17 cellular contexts compared by ENCODE assay signal in the genomic region with DNA sequence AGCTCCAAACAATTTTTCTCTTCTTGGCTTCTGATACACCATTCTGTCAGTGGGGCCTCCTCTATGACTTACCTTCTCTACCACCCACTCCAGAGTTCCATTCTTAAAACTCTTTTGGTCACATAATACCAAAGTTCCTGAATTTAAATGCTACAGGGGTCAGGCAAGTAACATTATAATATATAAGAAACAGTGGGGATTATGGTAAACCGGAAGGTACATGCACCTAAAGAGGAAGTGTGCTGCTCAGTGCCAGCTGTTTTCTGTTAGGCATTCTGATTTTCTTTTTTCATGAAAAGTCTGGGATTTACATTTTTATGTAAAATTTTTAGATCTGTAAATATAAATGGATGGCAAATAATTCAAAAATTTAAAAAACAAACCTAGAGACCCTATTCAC. TPM values are rescaled to one million over a fixed set of nuclear protein-coding genes. Genes with fewer than 3 reads are reported as not detected.
DNase-seq lines count a peak whose midpoint lies in the region; ATAC-seq, FAIRE-seq and TF ChIP-seq lines count a peak whose summit lies in the region.
"Had no signal": no experiment of that assay in that cellular context is flagged by ENCODE, and none has a peak within 500 bp of the region (broad histone marks: within the 10 kb centered on the region; RNA-seq: fewer than 3 reads in every experiment).

No MANE protein-coding gene starts in this region.

- CTCF ChIA-PET in activated naive CD4-positive, alpha-beta T cell treated with anti-CD3 and anti-CD28 coated beads, Interleukin-2, amount 10 ng/mL, durations not matched to agents 7 days and 5 days (lab: Charles Lee) = no interaction called here
- CTCF ChIA-PET in GM12878 (lab: Yijun Ruan, JAX) = interaction anchor here (1.1 kb wide), 1 partner anchor 15 kb away, joined by 3 read pairs; no protein-coding TSS in a partner anchor

- TF ChIP-seq CTCF in GM12878 (IDR thresholded peaks at IDR 0.05 in 2 of 3, conservative IDR thresholded peaks at IDR 0.05 in 1 of 3; ENCODE audit: control insufficient read depth in 2 of 3, extremely low read depth in 1 of 3, insufficient read depth in 1 of 3, low read depth in 3 of 3, low read length in 3 of 3) = no peak

- H3K27ac ChIP-seq in GM12878 (ENCODE audit: control insufficient read depth, insufficient read depth) = no peak overlapping the region
- H3K27ac ChIP-seq: BLaER1 treated with 17β-estradiol and CSF1 and Interleukin-3, amounts not matched to agents 10 nM and 100 nM had no signal

- no peak overlapping the region for H2AFZ ChIP-seq in GM12878 (ENCODE audit: control insufficient read depth, low read depth, low read length)
- H2AFZ ChIP-seq: GM23338 had no signal

- no peak overlapping the region for H3K4me3 Mint-ChIP-seq in activated naive CD4-positive, alpha-beta T cell treated with anti-CD3 and anti-CD28 coated beads, Interleukin-2, amount 10 ng/mL, durations not matched to agents 7 days and 5 days
- H3K4me3 Mint-ChIP-seq: CD4-positive, CD25-positive, alpha-beta regulatory T cell; GM23338; H9 had no signal

- FAIRE-seq in GM12878 (lab: Jason Lieb, UNC) = no peak
- FAIRE-seq: GM12892, HepG2, HTR-8/SVneo had no signal

- WGBS in GM12878 (ENCODE audit: insufficient coverage, insufficient replicate concordance, low lambda C conversion rate, missing lambda C conversion rate) = 64% methylated on average over 1 of the region's 1 CpG

- no peaks in the 10 kb centered on the region for H3K79me2 ChIP-seq in GM12878 (ENCODE audit: control insufficient read depth, insufficient read depth, low read length)

- no peaks in the 10 kb centered on the region for H4K20me1 ChIP-seq in GM12878 (ENCODE audit: control insufficient read depth, insufficient read depth)

- H3K36me3 Mint-ChIP-seq in activated naive CD4-positive, alpha-beta T cell treated with anti-CD3 and anti-CD28 coated beads, Interleukin-2, amount 50 U/mL, for 72 hours = no peaks in the 10 kb centered on the region
- H3K36me3 Mint-ChIP-seq in activated naive CD4-positive, alpha-beta T cell treated with anti-CD3 and anti-CD28 coated beads, Interleukin-2, amount 10 ng/mL, durations not matched to agents 7 days and 5 days = peaks cover 3% of the 10 kb centered on the region

- H3K4me2 ChIP-seq in GM12878 (ENCODE audit: control insufficient read depth, insufficient read depth) = no peak overlapping the region
- H3K4me2 ChIP-seq: BLaER1 treated with 17β-estradiol and CSF1 and Interleukin-3, amounts not matched to agents 10 nM and 100 nM; GM23338 had no signal

- no peak for TF ChIP-seq RAD21 in GM12878 (IDR thresholded peaks at IDR 0.05; ENCODE audit: insufficient read depth, low read depth, low read length)

- H3K36me3 ChIP-seq in GM12878 (ENCODE audit: control insufficient read depth in 2 of 2, insufficient read depth in 2 of 2, low read length in 1 of 2) = peaks cover 0 to 3% of the 10 kb centered on the region in 2 experiments; a peak in 1 of 4 replicates

- H3K9ac ChIP-seq in GM12878 (ENCODE audit: control insufficient read depth, insufficient read depth, low read length) = no peak overlapping the region
- H3K9ac ChIP-seq: BLaER1 treated with 17β-estradiol and CSF1 and Interleukin-3, amounts not matched to agents 10 nM and 100 nM had no signal

- no TSS peak for BruUV-seq in GM12878 (replicated peaks; lab: Mats Ljungman, UMichigan)

- H3K27me3 Mint-ChIP-seq in activated naive CD4-positive, alpha-beta T cell treated with anti-CD3 and anti-CD28 coated beads, Interleukin-2, amount 10 ng/mL, durations not matched to agents 7 days and 5 days = no peaks in the 10 kb centered on the region
- H3K27me3 Mint-ChIP-seq: CD4-positive, CD25-positive, alpha-beta regulatory T cell had no signal

- peak overlapping the region; percentile 62 to 64 for H3K27ac Mint-ChIP-seq in activated naive CD4-positive, alpha-beta T cell treated with anti-CD3 and anti-CD28 coated beads, Interleukin-2, amount 50 U/mL, for 72 hours
- H3K27ac Mint-ChIP-seq in activated naive CD4-positive, alpha-beta T cell treated with anti-CD3 and anti-CD28 coated beads, Interleukin-2, amount 10 ng/mL, durations not matched to agents 7 days and 5 days = no peak overlapping the region
- H3K27ac Mint-ChIP-seq: CD4-positive, CD25-positive, alpha-beta regulatory T cell; GM23338 had no signal

- H3K9me3 ChIP-seq in GM12878 (replicated peaks; ENCODE audit: control insufficient read depth, insufficient read depth, low read length) = no peaks in the 10 kb centered on the region
- H3K9me3 ChIP-seq: BLaER1 treated with 17β-estradiol and CSF1 and Interleukin-3, amounts not matched to agents 10 nM and 100 nM had no signal

- no peak overlapping the region for H3K4me3 ChIP-seq in GM12878
- H3K4me3 ChIP-seq: BLaER1 treated with 17β-estradiol and CSF1 and Interleukin-3, amounts not matched to agents 10 nM and 100 nM; GM23338 had no signal

- no peak for TF ChIP-seq POLR2A in GM12878 (IDR thresholded peaks at IDR 0.05; ENCODE audit: low read depth, low read length)

- DNase-seq in activated naive CD4-positive, alpha-beta T cell treated with anti-CD3 and anti-CD28 coated beads, Interleukin-2, amount 50 U/mL, for 72 hours (ENCODE audit: low spot score in 2 of 2) = no peak
- DNase-seq in activated naive CD4-positive, alpha-beta T cell treated with anti-CD3 and anti-CD28 coated beads, Interleukin-2, amount 10 ng/mL, durations not matched to agents 7 days and 5 days = no peak
- DNase-seq in NAMALWA (ENCODE audit: low spot score) = peak; percentile 1
- no peak for DNase-seq in GM12878 (ENCODE audit: low read depth, low spot score)
- DNase-seq in putamen (ENCODE audit: low spot score) = no peak
- DNase-seq in OCI-M2 (lab: John Stamatoyannopoulos, UW; ENCODE audit: unreplicated experiment) = no peak
- DNase-seq: 8988T; ACHN; CD4-positive, CD25-positive, alpha-beta regulatory T cell; DMS 273 treated with DMSO at 0.1 percent for 48 hours; H9 had no signal

- TF ChIP-seq EP300 in GM12878 (IDR thresholded peaks at IDR 0.05; ENCODE audit: borderline replicate concordance in 1 of 2, control insufficient read depth in 1 of 2, low read depth in 2 of 2, low read length in 2 of 2) = no peak

- ATAC-seq in activated naive CD4-positive, alpha-beta T cell treated with anti-CD3 and anti-CD28 coated beads, Interleukin-2, amount 50 U/mL, for 72 hours = no peak
- no peak for ATAC-seq in GM12878
- no peak for ATAC-seq in HG02798 (IDR thresholded peaks at IDR 0.05; ENCODE audit: poor library complexity, unreplicated experiment)
- ATAC-seq: GM23338, HepG2 had no signal

- no peaks in the 10 kb centered on the region for H3K9me3 Mint-ChIP-seq in activated naive CD4-positive, alpha-beta T cell treated with anti-CD3 and anti-CD28 coated beads, Interleukin-2, amount 50 U/mL, for 72 hours
- H3K9me3 Mint-ChIP-seq in activated naive CD4-positive, alpha-beta T cell treated with anti-CD3 and anti-CD28 coated beads, Interleukin-2, amount 10 ng/mL, durations not matched to agents 7 days and 5 days = no peaks in the 10 kb centered on the region
- H3K9me3 Mint-ChIP-seq: CD4-positive, CD25-positive, alpha-beta regulatory T cell; GM23338; H9 had no signal

- intact Hi-C loops in GM12878 (cut with micrococcal nuclease; ENCODE audit: unreplicated experiment) = no loop called here

- no peaks in the 10 kb centered on the region for H3K4me1 Mint-ChIP-seq in activated naive CD4-positive, alpha-beta T cell treated with anti-CD3 and anti-CD28 coated beads, Interleukin-2, amount 10 ng/mL, durations not matched to agents 7 days and 5 days
- H3K4me1 Mint-ChIP-seq: GM23338 had no signal

- POLR2A ChIA-PET in GM12878 (lab: Charles Lee) = interaction anchor here (0.7 kb wide), 1 partner anchor 64 kb away, joined by 7 read pairs; no protein-coding TSS in a partner anchor

- RAD21 ChIA-PET in GM12878 (lab: Charles Lee; ENCODE audit: unreplicated experiment) = interaction anchor here (0.6 kb wide), 1 partner anchor 17 kb away, joined by 3 read pairs; no protein-coding TSS in a partner anchor

- in situ Hi-C loops in GM12878 (cut with MboI) = no loop called here

- no peaks in the 10 kb centered on the region for H3K4me1 ChIP-seq in GM12878 (ENCODE audit: control insufficient read depth, insufficient read depth, low read length)
- H3K4me1 ChIP-seq: BLaER1 treated with 17β-estradiol and CSF1 and Interleukin-3, amounts not matched to agents 10 nM and 100 nM had no signal

- SMC1A ChIA-PET in GM12878 (lab: Charles Lee; ENCODE audit: uncharacterized antibody, unreplicated experiment) = no interaction called here

- no peaks in the 10 kb centered on the region for H3K27me3 ChIP-seq in GM12878 (replicated peaks in 1 of 2; ENCODE audit: control insufficient read depth in 2 of 2, insufficient read depth in 2 of 2, low read length in 1 of 2)
- H3K27me3 ChIP-seq: BLaER1 treated with 17β-estradiol and CSF1 and Interleukin-3, amounts not matched to agents 10 nM and 100 nM had no signal

TF ChIP-seq in GM12878, 131 proteins besides CTCF, POLR2A, EP300 and RAD21:
- TF ChIP-seq SPI1 (IDR thresholded peaks at IDR 0.05; ENCODE audit: borderline replicate concordance, insufficient read depth, low read depth, low read length) = peak; percentile 18; the same call in 1 of the 2 replicates
- no peak for TF ChIP-seq ZNF274 (IDR thresholded peaks at IDR 0.05; ENCODE audit: insufficient read depth, insufficient read length)

RNA-seq across cellular contexts. Expression of gene SOS2, which starts 39.9 kb away (rescaled TPM):
- 10 to 100 TPM; 22.5 to 33.1 TPM for total RNA-seq in activated naive CD4-positive, alpha-beta T cell treated with anti-CD3 and anti-CD28 coated beads, Interleukin-2, amount 50 U/mL, for 72 hours
- total RNA-seq in GM12878 (2013; cell fraction: nucleolus; rRNA removed) = 65.1 and 66.0 TPM in 2 replicates
- total RNA-seq in GM12878 (2014; rRNA removed) (8.1 and 8.9 TPM in 2 replicates), GM12878 (2014; rRNA removed; fragmentation: Illumina TruSeq; extraction: Trizol) (16.8 and 17.0 TPM in 2 replicates), GM12878 (2021) (12.7 and 13.3 TPM in 2 replicates)
- 4.2 TPM for polyA plus RNA-seq in GM12878 (2011; ENCODE audit: low read depth)
- polyA plus RNA-seq in GM12878 (2011; rRNA removed) (16.7 and 22.2 TPM in 2 replicates), GM12878 (2014; fragmentation: Illumina TruSeq; extraction: Trizol) (14.8 and 19.5 TPM in 2 replicates), GM12878 (2014; fragmentation: Nextera tagmentation; extraction: Ambion mirVana) (1 to 10 TPM; 2.9 to 4.1 TPM), GM12878 (2014; rRNA removed) (6.0 and 8.6 TPM in 2 replicates), GM12878 (2016; fragmentation: Nextera tagmentation; extraction: Ambion mirVana) (1 to 10 TPM; 2.1 to 2.8 TPM)
- polyA plus RNA-seq in GM12878 (2011; cell fraction: cytosol; rRNA removed) = 6.8 and 7.7 TPM in 2 replicates
- polyA plus RNA-seq in GM12878 (2011; cell fraction: nucleus; rRNA removed) = 8.7 and 10.0 TPM in 2 replicates
- polyA plus RNA-seq in GM12878 (2012) = 6.8 and 9.5 TPM in 2 replicates
- polyA minus RNA-seq in GM12878 (2011; rRNA and poly(A)+ RNA removed) = 19.9 and 27.6 TPM in 2 replicates
- 8.3 and 8.7 TPM in 2 replicates for polyA minus RNA-seq in GM12878 (2011; cell fraction: cytosol; rRNA and poly(A)+ RNA removed)
- polyA minus RNA-seq in GM12878 (2011; cell fraction: nucleus; rRNA and poly(A)+ RNA removed) = 15.0 and 23.0 TPM in 2 replicates
